1 cellular context compared by ENCODE assay signal in the genomic region with DNA sequence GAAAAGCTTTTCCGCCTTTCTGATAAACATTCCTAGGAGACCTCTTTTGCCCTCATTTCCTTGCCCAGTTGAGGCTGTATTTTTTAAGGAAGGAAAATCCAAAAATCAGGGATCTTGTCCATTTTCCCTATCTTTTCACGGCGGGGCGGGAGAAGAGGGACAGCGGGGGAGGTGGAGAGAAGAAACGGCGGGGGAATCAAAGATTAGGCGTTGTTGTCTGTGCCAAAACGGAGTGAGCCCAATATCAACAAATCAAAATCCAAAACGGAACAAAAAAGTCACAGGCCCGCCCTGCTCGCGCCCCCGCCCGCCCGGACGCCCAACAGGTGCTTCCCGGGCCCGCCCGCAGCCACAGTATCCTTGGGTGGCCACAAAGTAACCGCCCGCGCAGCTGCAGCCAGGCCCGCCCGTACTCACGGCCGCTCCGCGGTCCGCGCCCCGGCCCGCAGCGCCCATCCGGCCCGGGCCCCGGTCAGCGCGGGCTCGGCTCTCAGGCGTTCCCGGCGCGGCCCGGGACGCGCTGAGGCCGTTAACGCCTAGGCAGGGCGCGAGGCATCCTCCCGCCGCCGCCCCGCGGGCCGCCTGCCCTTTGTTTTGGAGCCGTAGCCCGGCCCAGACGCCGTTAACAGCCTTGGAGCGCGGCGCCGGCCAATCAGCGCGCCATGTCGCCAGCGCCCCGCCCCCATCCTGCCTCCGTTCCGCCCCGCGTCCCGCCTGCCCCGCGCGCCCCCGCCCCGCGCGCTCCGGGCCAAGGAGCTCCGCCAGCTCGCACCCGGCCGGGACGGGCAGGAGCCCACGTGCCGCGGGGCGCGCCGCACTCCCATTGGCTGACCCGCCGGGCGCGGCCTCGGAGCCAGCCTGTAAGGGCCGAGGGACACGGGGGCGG.
TF ChIP-seq lines count a peak whose summit lies in the region.

A gene with protein sequence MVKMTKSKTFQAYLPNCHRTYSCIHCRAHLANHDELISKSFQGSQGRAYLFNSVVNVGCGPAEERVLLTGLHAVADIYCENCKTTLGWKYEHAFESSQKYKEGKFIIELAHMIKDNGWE (minus strand): TSS at position 597 of the 886 bp plus-strand sequence. CDS start 25,050 bp downstream, outside the sequence.

TF ChIP-seq in K562, 482 proteins besides CTCF, POLR2A, EP300 and RAD21 (continued from another document and continues in another):
- TF ChIP-seq RFX5 (IDR thresholded peaks at IDR 0.05; ENCODE audit: low read depth, low read length): 0 out of 2 replicates have a peak, but pooled peaks have one; percentile 23
- TF ChIP-seq ETV1 (tag; conservative IDR thresholded peaks at IDR 0.05; ENCODE audit: low read depth): no peak
- TF ChIP-seq ZFX (CRISPR knock-in tag; IDR thresholded peaks at IDR 0.05): no peak
- TF ChIP-seq ZNF124 (CRISPR knock-in tag; IDR thresholded peaks at IDR 0.05): no peak
- TF ChIP-seq WHSC1 (IDR thresholded peaks at IDR 0.05; ENCODE audit: low read length): peak; percentile 22
- TF ChIP-seq ZNF224 (CRISPR knock-in tag; IDR thresholded peaks at IDR 0.05): no peak
- TF ChIP-seq, protein P1, sequence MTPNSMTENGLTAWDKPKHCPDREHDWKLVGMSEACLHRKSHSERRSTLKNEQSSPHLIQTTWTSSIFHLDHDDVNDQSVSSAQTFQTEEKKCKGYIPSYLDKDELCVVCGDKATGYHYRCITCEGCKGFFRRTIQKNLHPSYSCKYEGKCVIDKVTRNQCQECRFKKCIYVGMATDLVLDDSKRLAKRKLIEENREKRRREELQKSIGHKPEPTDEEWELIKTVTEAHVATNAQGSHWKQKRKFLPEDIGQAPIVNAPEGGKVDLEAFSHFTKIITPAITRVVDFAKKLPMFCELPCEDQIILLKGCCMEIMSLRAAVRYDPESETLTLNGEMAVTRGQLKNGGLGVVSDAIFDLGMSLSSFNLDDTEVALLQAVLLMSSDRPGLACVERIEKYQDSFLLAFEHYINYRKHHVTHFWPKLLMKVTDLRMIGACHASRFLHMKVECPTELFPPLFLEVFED (CRISPR knock-in tag; conservative IDR thresholded peaks at IDR 0.05): no peak
- TF ChIP-seq, protein P2, sequence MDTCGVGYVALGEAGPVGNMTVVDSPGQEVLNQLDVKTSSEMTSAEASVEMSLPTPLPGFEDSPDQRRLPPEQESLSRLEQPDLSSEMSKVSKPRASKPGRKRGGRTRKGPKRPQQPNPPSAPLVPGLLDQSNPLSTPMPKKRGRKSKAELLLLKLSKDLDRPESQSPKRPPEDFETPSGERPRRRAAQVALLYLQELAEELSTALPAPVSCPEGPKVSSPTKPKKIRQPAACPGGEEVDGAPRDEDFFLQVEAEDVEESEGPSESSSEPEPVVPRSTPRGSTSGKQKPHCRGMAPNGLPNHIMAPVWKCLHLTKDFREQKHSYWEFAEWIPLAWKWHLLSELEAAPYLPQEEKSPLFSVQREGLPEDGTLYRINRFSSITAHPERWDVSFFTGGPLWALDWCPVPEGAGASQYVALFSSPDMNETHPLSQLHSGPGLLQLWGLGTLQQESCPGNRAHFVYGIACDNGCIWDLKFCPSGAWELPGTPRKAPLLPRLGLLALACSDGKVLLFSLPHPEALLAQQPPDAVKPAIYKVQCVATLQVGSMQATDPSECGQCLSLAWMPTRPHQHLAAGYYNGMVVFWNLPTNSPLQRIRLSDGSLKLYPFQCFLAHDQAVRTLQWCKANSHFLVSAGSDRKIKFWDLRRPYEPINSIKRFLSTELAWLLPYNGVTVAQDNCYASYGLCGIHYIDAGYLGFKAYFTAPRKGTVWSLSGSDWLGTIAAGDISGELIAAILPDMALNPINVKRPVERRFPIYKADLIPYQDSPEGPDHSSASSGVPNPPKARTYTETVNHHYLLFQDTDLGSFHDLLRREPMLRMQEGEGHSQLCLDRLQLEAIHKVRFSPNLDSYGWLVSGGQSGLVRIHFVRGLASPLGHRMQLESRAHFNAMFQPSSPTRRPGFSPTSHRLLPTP (IDR thresholded peaks at IDR 0.05; ENCODE audit: borderline replicate concordance, extremely low read depth, insufficient read length): no peak
- TF ChIP-seq, protein P3, sequence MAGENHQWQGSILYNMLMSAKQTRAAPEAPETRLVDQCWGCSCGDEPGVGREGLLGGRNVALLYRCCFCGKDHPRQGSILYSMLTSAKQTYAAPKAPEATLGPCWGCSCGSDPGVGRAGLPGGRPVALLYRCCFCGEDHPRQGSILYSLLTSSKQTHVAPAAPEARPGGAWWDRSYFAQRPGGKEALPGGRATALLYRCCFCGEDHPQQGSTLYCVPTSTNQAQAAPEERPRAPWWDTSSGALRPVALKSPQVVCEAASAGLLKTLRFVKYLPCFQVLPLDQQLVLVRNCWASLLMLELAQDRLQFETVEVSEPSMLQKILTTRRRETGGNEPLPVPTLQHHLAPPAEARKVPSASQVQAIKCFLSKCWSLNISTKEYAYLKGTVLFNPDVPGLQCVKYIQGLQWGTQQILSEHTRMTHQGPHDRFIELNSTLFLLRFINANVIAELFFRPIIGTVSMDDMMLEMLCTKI (IDR thresholded peaks at IDR 0.05; ENCODE audit: partially characterized antibody): no peak
- TF ChIP-seq, protein P4, sequence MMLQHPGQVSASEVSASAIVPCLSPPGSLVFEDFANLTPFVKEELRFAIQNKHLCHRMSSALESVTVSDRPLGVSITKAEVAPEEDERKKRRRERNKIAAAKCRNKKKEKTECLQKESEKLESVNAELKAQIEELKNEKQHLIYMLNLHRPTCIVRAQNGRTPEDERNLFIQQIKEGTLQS (IDR thresholded peaks at IDR 0.05): no peak
- TF ChIP-seq, protein P4 (CRISPR knock-in tag; conservative IDR thresholded peaks at IDR 0.05): peak; percentile 93
- TF ChIP-seq GABPA (tag; conservative IDR thresholded peaks at IDR 0.05; ENCODE audit: low read depth): no peak
- no peak for TF ChIP-seq E2F3 (CRISPR knock-in tag; IDR thresholded peaks at IDR 0.05)
- no peak for TF ChIP-seq NCOR1 (IDR thresholded peaks at IDR 0.05)
- TF ChIP-seq, protein P5, sequence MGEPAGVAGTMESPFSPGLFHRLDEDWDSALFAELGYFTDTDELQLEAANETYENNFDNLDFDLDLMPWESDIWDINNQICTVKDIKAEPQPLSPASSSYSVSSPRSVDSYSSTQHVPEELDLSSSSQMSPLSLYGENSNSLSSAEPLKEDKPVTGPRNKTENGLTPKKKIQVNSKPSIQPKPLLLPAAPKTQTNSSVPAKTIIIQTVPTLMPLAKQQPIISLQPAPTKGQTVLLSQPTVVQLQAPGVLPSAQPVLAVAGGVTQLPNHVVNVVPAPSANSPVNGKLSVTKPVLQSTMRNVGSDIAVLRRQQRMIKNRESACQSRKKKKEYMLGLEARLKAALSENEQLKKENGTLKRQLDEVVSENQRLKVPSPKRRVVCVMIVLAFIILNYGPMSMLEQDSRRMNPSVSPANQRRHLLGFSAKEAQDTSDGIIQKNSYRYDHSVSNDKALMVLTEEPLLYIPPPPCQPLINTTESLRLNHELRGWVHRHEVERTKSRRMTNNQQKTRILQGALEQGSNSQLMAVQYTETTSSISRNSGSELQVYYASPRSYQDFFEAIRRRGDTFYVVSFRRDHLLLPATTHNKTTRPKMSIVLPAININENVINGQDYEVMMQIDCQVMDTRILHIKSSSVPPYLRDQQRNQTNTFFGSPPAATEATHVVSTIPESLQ (CRISPR knock-in tag; IDR thresholded peaks at IDR 0.05): no peak
- TF ChIP-seq STAT5B (CRISPR knock-in tag; IDR thresholded peaks at IDR 0.05): no peak
- no peak for TF ChIP-seq TCF7 (IDR thresholded peaks at IDR 0.05; ENCODE audit: borderline replicate concordance)
- no peak for TF ChIP-seq BACH1 (tag; IDR thresholded peaks at IDR 0.05)
- 0 out of 2 replicates have a peak, but pooled peaks have one; percentile 13 for TF ChIP-seq MXI1 (IDR thresholded peaks at IDR 0.05; ENCODE audit: low read depth, low read length)
- TF ChIP-seq ZNF316 (IDR thresholded peaks at IDR 0.05): no peak
- no peak for TF ChIP-seq NR2C2 (CRISPR knock-in tag; IDR thresholded peaks at IDR 0.05)
- no peak for TF ChIP-seq NR2C2 (tag; IDR thresholded peaks at IDR 0.05)
- TF ChIP-seq BCOR (IDR thresholded peaks at IDR 0.05): no peak
- TF ChIP-seq, protein P6, sequence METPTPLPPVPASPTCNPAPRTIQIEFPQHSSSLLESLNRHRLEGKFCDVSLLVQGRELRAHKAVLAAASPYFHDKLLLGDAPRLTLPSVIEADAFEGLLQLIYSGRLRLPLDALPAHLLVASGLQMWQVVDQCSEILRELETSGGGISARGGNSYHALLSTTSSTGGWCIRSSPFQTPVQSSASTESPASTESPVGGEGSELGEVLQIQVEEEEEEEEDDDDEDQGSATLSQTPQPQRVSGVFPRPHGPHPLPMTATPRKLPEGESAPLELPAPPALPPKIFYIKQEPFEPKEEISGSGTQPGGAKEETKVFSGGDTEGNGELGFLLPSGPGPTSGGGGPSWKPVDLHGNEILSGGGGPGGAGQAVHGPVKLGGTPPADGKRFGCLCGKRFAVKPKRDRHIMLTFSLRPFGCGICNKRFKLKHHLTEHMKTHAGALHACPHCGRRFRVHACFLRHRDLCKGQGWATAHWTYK (CRISPR knock-in tag; IDR thresholded peaks at IDR 0.05): no peak
- no peak for TF ChIP-seq KLF13 (tag; IDR thresholded peaks at IDR 0.05; ENCODE audit: borderline replicate concordance, low read depth)
- no peak for TF ChIP-seq NFRKB (IDR thresholded peaks at IDR 0.05; ENCODE audit: low read depth)
- no peak for TF ChIP-seq ETV5 (CRISPR knock-in tag; IDR thresholded peaks at IDR 0.05; ENCODE audit: low read depth)
- TF ChIP-seq KLF6 (CRISPR knock-in tag; IDR thresholded peaks at IDR 0.05; ENCODE audit: borderline replicate concordance): no peak
- TF ChIP-seq, protein P7, sequence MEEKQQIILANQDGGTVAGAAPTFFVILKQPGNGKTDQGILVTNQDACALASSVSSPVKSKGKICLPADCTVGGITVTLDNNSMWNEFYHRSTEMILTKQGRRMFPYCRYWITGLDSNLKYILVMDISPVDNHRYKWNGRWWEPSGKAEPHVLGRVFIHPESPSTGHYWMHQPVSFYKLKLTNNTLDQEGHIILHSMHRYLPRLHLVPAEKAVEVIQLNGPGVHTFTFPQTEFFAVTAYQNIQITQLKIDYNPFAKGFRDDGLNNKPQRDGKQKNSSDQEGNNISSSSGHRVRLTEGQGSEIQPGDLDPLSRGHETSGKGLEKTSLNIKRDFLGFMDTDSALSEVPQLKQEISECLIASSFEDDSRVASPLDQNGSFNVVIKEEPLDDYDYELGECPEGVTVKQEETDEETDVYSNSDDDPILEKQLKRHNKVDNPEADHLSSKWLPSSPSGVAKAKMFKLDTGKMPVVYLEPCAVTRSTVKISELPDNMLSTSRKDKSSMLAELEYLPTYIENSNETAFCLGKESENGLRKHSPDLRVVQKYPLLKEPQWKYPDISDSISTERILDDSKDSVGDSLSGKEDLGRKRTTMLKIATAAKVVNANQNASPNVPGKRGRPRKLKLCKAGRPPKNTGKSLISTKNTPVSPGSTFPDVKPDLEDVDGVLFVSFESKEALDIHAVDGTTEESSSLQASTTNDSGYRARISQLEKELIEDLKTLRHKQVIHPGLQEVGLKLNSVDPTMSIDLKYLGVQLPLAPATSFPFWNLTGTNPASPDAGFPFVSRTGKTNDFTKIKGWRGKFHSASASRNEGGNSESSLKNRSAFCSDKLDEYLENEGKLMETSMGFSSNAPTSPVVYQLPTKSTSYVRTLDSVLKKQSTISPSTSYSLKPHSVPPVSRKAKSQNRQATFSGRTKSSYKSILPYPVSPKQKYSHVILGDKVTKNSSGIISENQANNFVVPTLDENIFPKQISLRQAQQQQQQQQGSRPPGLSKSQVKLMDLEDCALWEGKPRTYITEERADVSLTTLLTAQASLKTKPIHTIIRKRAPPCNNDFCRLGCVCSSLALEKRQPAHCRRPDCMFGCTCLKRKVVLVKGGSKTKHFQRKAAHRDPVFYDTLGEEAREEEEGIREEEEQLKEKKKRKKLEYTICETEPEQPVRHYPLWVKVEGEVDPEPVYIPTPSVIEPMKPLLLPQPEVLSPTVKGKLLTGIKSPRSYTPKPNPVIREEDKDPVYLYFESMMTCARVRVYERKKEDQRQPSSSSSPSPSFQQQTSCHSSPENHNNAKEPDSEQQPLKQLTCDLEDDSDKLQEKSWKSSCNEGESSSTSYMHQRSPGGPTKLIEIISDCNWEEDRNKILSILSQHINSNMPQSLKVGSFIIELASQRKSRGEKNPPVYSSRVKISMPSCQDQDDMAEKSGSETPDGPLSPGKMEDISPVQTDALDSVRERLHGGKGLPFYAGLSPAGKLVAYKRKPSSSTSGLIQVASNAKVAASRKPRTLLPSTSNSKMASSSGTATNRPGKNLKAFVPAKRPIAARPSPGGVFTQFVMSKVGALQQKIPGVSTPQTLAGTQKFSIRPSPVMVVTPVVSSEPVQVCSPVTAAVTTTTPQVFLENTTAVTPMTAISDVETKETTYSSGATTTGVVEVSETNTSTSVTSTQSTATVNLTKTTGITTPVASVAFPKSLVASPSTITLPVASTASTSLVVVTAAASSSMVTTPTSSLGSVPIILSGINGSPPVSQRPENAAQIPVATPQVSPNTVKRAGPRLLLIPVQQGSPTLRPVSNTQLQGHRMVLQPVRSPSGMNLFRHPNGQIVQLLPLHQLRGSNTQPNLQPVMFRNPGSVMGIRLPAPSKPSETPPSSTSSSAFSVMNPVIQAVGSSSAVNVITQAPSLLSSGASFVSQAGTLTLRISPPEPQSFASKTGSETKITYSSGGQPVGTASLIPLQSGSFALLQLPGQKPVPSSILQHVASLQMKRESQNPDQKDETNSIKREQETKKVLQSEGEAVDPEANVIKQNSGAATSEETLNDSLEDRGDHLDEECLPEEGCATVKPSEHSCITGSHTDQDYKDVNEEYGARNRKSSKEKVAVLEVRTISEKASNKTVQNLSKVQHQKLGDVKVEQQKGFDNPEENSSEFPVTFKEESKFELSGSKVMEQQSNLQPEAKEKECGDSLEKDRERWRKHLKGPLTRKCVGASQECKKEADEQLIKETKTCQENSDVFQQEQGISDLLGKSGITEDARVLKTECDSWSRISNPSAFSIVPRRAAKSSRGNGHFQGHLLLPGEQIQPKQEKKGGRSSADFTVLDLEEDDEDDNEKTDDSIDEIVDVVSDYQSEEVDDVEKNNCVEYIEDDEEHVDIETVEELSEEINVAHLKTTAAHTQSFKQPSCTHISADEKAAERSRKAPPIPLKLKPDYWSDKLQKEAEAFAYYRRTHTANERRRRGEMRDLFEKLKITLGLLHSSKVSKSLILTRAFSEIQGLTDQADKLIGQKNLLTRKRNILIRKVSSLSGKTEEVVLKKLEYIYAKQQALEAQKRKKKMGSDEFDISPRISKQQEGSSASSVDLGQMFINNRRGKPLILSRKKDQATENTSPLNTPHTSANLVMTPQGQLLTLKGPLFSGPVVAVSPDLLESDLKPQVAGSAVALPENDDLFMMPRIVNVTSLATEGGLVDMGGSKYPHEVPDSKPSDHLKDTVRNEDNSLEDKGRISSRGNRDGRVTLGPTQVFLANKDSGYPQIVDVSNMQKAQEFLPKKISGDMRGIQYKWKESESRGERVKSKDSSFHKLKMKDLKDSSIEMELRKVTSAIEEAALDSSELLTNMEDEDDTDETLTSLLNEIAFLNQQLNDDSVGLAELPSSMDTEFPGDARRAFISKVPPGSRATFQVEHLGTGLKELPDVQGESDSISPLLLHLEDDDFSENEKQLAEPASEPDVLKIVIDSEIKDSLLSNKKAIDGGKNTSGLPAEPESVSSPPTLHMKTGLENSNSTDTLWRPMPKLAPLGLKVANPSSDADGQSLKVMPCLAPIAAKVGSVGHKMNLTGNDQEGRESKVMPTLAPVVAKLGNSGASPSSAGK (IDR thresholded peaks at IDR 0.05): no peak
